Comparison of ENCODE assay signal across 11 cellular contexts in genomic region chr13:70043685-70044084, GRCh38.
A peak's percentile ranks its signal among the peaks of the same experiment; 100 is the strongest.
DNase-seq lines count a peak whose midpoint lies in the region; ATAC-seq and TF ChIP-seq lines count a peak whose summit lies in the region.
"Had no signal": no experiment of that assay in that cellular context is flagged by ENCODE, and none has a peak within 500 bp of the region (broad histone marks: within the 10 kb centered on the region; RNA-seq: fewer than 3 reads in every experiment).

No MANE protein-coding gene starts in this region.

- TF ChIP-seq CTCF in epithelial cell of esophagus (IDR thresholded peaks at IDR 0.05; ENCODE audit: insufficient read depth, low read depth, low read length, missing control alignments): no peak

- peaks cover 14% of the 10 kb centered on the region for H3K9me3 Mint-ChIP-seq in stimulated activated effector memory CD8-positive, alpha-beta T cell treated with anti-CD3 and anti-CD28 coated beads, Interleukin-12 subunit alpha, Interleukin-12 subunit beta, amount 100 ng/mL, for 72 hours

- no peak overlapping the region for H3K27ac Mint-ChIP-seq in stimulated activated effector memory CD8-positive, alpha-beta T cell treated with anti-CD3 and anti-CD28 coated beads, Interleukin-12 subunit alpha, Interleukin-12 subunit beta, amount 100 ng/mL, for 72 hours
- H3K27ac Mint-ChIP-seq: activated T-cell treated with anti-CD3 and anti-CD28 coated beads, Interleukin-2, amount 50 U/mL, for 24 hours had no signal

- no peaks in the 10 kb centered on the region for H3K4me1 Mint-ChIP-seq in stimulated activated effector memory CD8-positive, alpha-beta T cell treated with anti-CD3 and anti-CD28 coated beads, Interleukin-12 subunit alpha, Interleukin-12 subunit beta, amount 100 ng/mL, for 72 hours

- peak; percentile 82 for DNase-seq in epithelial cell of esophagus (ENCODE audit: low read depth)
- no peak for DNase-seq in stimulated activated CD4-positive, alpha-beta T cell treated with anti-CD3 and anti-CD28 coated beads, Interleukin-4, amount 100 ng/mL, for 4 hours
- no peak for DNase-seq in NCI-H2196 treated with DMSO at 0.1 percent for 48 hours (lab: John Stamatoyannopoulos, UW; ENCODE audit: unreplicated experiment)
- DNase-seq in stimulated activated effector memory CD8-positive, alpha-beta T cell treated with anti-CD3 and anti-CD28 coated beads, Interleukin-12 subunit alpha, Interleukin-12 subunit beta, amount 100 ng/mL, for 72 hours (ENCODE audit: low spot score in 2 of 2): no peak
- DNase-seq in NCI-H524 (lab: John Stamatoyannopoulos, UW): no peak
- DNase-seq: activated T-cell treated with anti-CD3 and anti-CD28 coated beads, Interleukin-2, amount 50 U/mL, for 24 hours; C1 segment of cervical spinal cord; upper lobe of left lung had no signal

- H3K4me3 Mint-ChIP-seq in stimulated activated effector memory CD8-positive, alpha-beta T cell treated with anti-CD3 and anti-CD28 coated beads, Interleukin-12 subunit alpha, Interleukin-12 subunit beta, amount 100 ng/mL, for 72 hours: no peak overlapping the region
- H3K4me3 Mint-ChIP-seq: activated T-cell treated with anti-CD3 and anti-CD28 coated beads, Interleukin-2, amount 50 U/mL, for 24 hours had no signal

- H3K4me3 ChIP-seq in epithelial cell of esophagus (ENCODE audit: low read length): no peak overlapping the region
- H3K4me3 ChIP-seq: upper lobe of left lung had no signal

- ATAC-seq in GM18520 (IDR thresholded peaks at IDR 0.05; ENCODE audit: unreplicated experiment): peak; percentile 78
- ATAC-seq in HG02763 (IDR thresholded peaks at IDR 0.05; ENCODE audit: unreplicated experiment): peak; percentile 70
- ATAC-seq in HG03565 (IDR thresholded peaks at IDR 0.05; ENCODE audit: unreplicated experiment): peak; percentile 76
- no peak for ATAC-seq in stimulated activated effector memory CD8-positive, alpha-beta T cell treated with anti-CD3 and anti-CD28 coated beads, Interleukin-12 subunit alpha, Interleukin-12 subunit beta, amount 100 ng/mL, for 72 hours

- H3K36me3 Mint-ChIP-seq in stimulated activated effector memory CD8-positive, alpha-beta T cell treated with anti-CD3 and anti-CD28 coated beads, Interleukin-12 subunit alpha, Interleukin-12 subunit beta, amount 100 ng/mL, for 72 hours: no peaks in the 10 kb centered on the region
